24 cellular contexts compared by ENCODE assay signal in genomic region chr10:95877881-95878280, GRCh38. TPM values are rescaled to one million over a fixed set of nuclear protein-coding genes. Genes with fewer than 3 reads are reported as not detected.
A peak's percentile ranks its signal among the peaks of the same experiment; 100 is the strongest.
DNase-seq lines count a peak whose midpoint lies in the region; ATAC-seq and TF ChIP-seq lines count a peak whose summit lies in the region.
"Had no signal": no experiment of that assay in that cellular context is flagged by ENCODE, and none has a peak within 500 bp of the region (broad histone marks: within the 10 kb centered on the region; RNA-seq: fewer than 3 reads in every experiment).

No MANE protein-coding gene starts in this region.

- H3K4me3 ChIP-seq in OCI-LY3 (ENCODE audit: low read length) (no peak overlapping the region), gastrocnemius medialis (no peak overlapping the region)
- H3K4me3 ChIP-seq: adrenal gland, esophagus muscularis mucosa, pancreas, right lobe of liver had no signal

- H2AFZ ChIP-seq in OCI-LY3 (ENCODE audit: low read depth, low read length), result no peak overlapping the region

- in situ Hi-C loops in gastrocnemius medialis (cut with MboI; ENCODE audit: low sequenced_read_pairs in 4 of 4), result no loop called here

- H3K4me2 ChIP-seq in OCI-LY3 (ENCODE audit: low read length), result peak overlapping the region; percentile 52

- ATAC-seq in GM18502 (IDR thresholded peaks at IDR 0.05; ENCODE audit: poor library complexity, unreplicated experiment), result peak; percentile 60
- ATAC-seq in GM19463 (IDR thresholded peaks at IDR 0.05; ENCODE audit: unreplicated experiment), result peak; percentile 66
- ATAC-seq in HG03159 (IDR thresholded peaks at IDR 0.05; ENCODE audit: unreplicated experiment), result peak; percentile 62
- ATAC-seq in gastrocnemius medialis, result no peak
- ATAC-seq: effector memory CD8-positive, alpha-beta T cell; pancreas; right lobe of liver had no signal

- H4K20me1 ChIP-seq in OCI-LY3 (ENCODE audit: insufficient read depth, low read length), result no peaks in the 10 kb centered on the region

- no peak for DNase-seq in activated CD4-positive, alpha-beta T cell treated with anti-CD3 and anti-CD28 coated beads, Interleukin-2, amount 50 U/mL, for 48 hours
- DNase-seq in DMS153 treated with DMSO at 0.1 percent for 48 hours (lab: John Stamatoyannopoulos, UW; ENCODE audit: unreplicated experiment), result no peak
- DNase-seq in COLO829 (ENCODE audit: low spot score), result no peak
- no peak for DNase-seq in gastrocnemius medialis
- DNase-seq: activated CD8-positive, alpha-beta memory T cell treated with anti-CD3 and anti-CD28 coated beads for 24 hours; activated naive CD4-positive, alpha-beta T cell; activated T-cell treated with anti-CD3 and anti-CD28 coated beads, Interleukin-2, amount 50 U/mL, for 24 hours; adrenal gland; brain microvascular endothelial cell; effector memory CD8-positive, alpha-beta T cell; hypothalamus; KG1; NCI-H1694 treated with DMSO at 0.1 percent for 48 hours; NCI-H2227 treated with DMSO at 0.1 percent for 48 hours; NCI-H774; pancreas; right lobe of liver; SIG-M5 had no signal

- no peak for TF ChIP-seq CTCF in OCI-LY3 (IDR thresholded peaks at IDR 0.05; ENCODE audit: low read depth, low read length)
- TF ChIP-seq CTCF in gastrocnemius medialis (IDR thresholded peaks at IDR 0.05 in 4 of 5, conservative IDR thresholded peaks at IDR 0.05 in 1 of 5), result no peak

- no peak overlapping the region for H3K9ac ChIP-seq in OCI-LY3 (ENCODE audit: low read length)

- H3K79me2 ChIP-seq in OCI-LY3 (ENCODE audit: low read length), result no peaks in the 10 kb centered on the region

- TF ChIP-seq POLR2A in gastrocnemius medialis (IDR thresholded peaks at IDR 0.05), result no peak

- H3K4me1 ChIP-seq in OCI-LY3 (ENCODE audit: low read length), result peaks cover 26% of the 10 kb centered on the region
- H3K4me1 ChIP-seq in gastrocnemius medialis, result no peaks in the 10 kb centered on the region
- H3K4me1 ChIP-seq: pancreas, right lobe of liver had no signal

- H3K9me3 ChIP-seq in OCI-LY3 (ENCODE audit: insufficient read depth, low read length), result no peaks in the 10 kb centered on the region
- no peaks in the 10 kb centered on the region for H3K9me3 ChIP-seq in gastrocnemius medialis
- H3K9me3 ChIP-seq: adrenal gland, esophagus muscularis mucosa, pancreas, right lobe of liver had no signal

- H3K27me3 ChIP-seq in OCI-LY3 (ENCODE audit: low read depth, low read length), result no peaks in the 10 kb centered on the region
- H3K27me3 ChIP-seq in gastrocnemius medialis, result no peaks in the 10 kb centered on the region
- H3K27me3 ChIP-seq: adrenal gland, brain microvascular endothelial cell, esophagus muscularis mucosa, pancreas, right lobe of liver had no signal

- intact Hi-C loops in gastrocnemius medialis (cut with DNase I; ENCODE audit: low total_unique reads), result no loop called here

- H3K36me3 ChIP-seq in OCI-LY3 (replicated peaks; ENCODE audit: low read depth, low read length) (peaks cover 14% of the 10 kb centered on the region), gastrocnemius medialis (peaks cover 0 to 23% of the 10 kb centered on the region in 2 donors)
- H3K36me3 ChIP-seq: pancreas had no signal

- peak overlapping the region; percentile 24 for H3K27ac ChIP-seq in OCI-LY3 (ENCODE audit: low read length)
- no peak overlapping the region for H3K27ac ChIP-seq in gastrocnemius medialis
- H3K27ac ChIP-seq: adrenal gland, brain microvascular endothelial cell, esophagus muscularis mucosa, pancreas, right lobe of liver had no signal

RNA-seq across cellular contexts. Expression of gene CC2D2B, which starts 29.9 kb away (rescaled TPM):
- total RNA-seq in gastrocnemius medialis, result under 1 TPM in 3 of 4 donors, not detected in 1; 0.13 to 0.36 (median 0.31) TPM
- total RNA-seq: A673 had no signal

Comparison
In these comparisons a context has a peak if more than half of its experiments do, and no peak if none do; other contexts are left out.
1. ATAC-seq: peak in GM18502 (single experiment), GM19463 (single experiment) and HG03159 (single experiment); none in gastrocnemius medialis (0 of 2).